In genomic region chr14:96486705-96487104, GRCh38 we compare ENCODE assay signal across 22 cellular contexts. TPM values are rescaled to one million over a fixed set of nuclear protein-coding genes. Genes with fewer than 3 reads are reported as not detected.
A peak's percentile ranks its signal among the peaks of the same experiment; 100 is the strongest.
DNase-seq lines count a peak whose midpoint lies in the region; ATAC-seq and TF ChIP-seq lines count a peak whose summit lies in the region.
"Had no signal": no experiment of that assay in that cellular context is flagged by ENCODE, and none has a peak within 500 bp of the region (broad histone marks: within the 10 kb centered on the region; RNA-seq: fewer than 3 reads in every experiment).

No MANE protein-coding gene starts in this region.

- no peaks in the 10 kb centered on the region for H3K36me3 Mint-ChIP-seq in activated CD4-positive, alpha-beta memory T cell treated with anti-CD3 and anti-CD28 coated beads for 36 hours

- peaks cover 6 to 38% (median 30%) of the 10 kb centered on the region in 10 experiments for H3K4me1 ChIP-seq in BLaER1 treated with 17β-estradiol and CSF1 and Interleukin-3, amounts not matched to agents 10 nM and 100 nM
- no peaks in the 10 kb centered on the region for H3K4me1 ChIP-seq in lower lobe of right lung
- H3K4me1 ChIP-seq: A549, vagina had no signal

- peak overlapping the region in 4 of 11 experiments; percentile 12 to 51 (median 45); a peak in 8 of 22 replicates for H3K9ac ChIP-seq in BLaER1 treated with 17β-estradiol and CSF1 and Interleukin-3, amounts not matched to agents 10 nM and 100 nM

- DNase-seq in retina (no peak), lower lobe of right lung (no peak)
- DNase-seq in activated CD4-positive, alpha-beta memory T cell treated with anti-CD3 and anti-CD28 coated beads for 36 hours = no peak
- DNase-seq: activated CD4-positive, alpha-beta T cell treated with anti-CD3 and anti-CD28 coated beads for 1 hour; activated CD8-positive, alpha-beta memory T cell treated with anti-CD3 and anti-CD28 coated beads, Interleukin-2, amount 50 U/mL, for 4 hours; activated gamma-delta T cell treated with Interleukin-2 at 50 U/mL for 16 hours; anterior cingulate cortex; CD4-positive, alpha-beta T cell; DND-41; hypothalamus; NCI-H2171; nephron progenitor cell; NK-92 treated with Interleukin-12 subunit alpha and Interleukin-12 subunit beta, amount 100 ng/mL, for 24 hours; SHP77 had no signal

- peaks cover 15% of the 10 kb centered on the region for H3K27me3 Mint-ChIP-seq in activated CD4-positive, alpha-beta memory T cell treated with anti-CD3 and anti-CD28 coated beads for 36 hours

- no peak overlapping the region for H3K4me3 Mint-ChIP-seq in activated CD4-positive, alpha-beta memory T cell treated with anti-CD3 and anti-CD28 coated beads for 36 hours
- H3K4me3 Mint-ChIP-seq: CD4-positive, alpha-beta T cell; nephron progenitor cell; T-helper 2 cell treated with Interferon-gamma antibody and Interleukin-4, amounts not matched to agents 5 μg/mL and 100 μg/mL, for 36 hours had no signal

- TF ChIP-seq CTCF in lower lobe of right lung (IDR thresholded peaks at IDR 0.05) = no peak

- no peak overlapping the region for H3K27ac Mint-ChIP-seq in activated CD4-positive, alpha-beta memory T cell treated with anti-CD3 and anti-CD28 coated beads for 36 hours
- H3K27ac Mint-ChIP-seq: CD4-positive, alpha-beta T cell; nephron progenitor cell; T-helper 2 cell treated with Interferon-gamma antibody and Interleukin-4, amounts not matched to agents 5 μg/mL and 100 μg/mL, for 36 hours had no signal

- no peaks in the 10 kb centered on the region for H4K20me1 ChIP-seq in BLaER1 treated with 17β-estradiol and CSF1 and Interleukin-3, amounts not matched to agents 10 nM and 100 nM

- POLR2A ChIA-PET in activated CD4-positive, alpha-beta memory T cell treated with anti-CD3 and anti-CD28 coated beads for 36 hours (lab: Charles Lee) = no interaction called here

- ATAC-seq in GM19351 (IDR thresholded peaks at IDR 0.05; ENCODE audit: unreplicated experiment) (peak; percentile 77), HG02759 (IDR thresholded peaks at IDR 0.05; ENCODE audit: unreplicated experiment) (peak; percentile 52), HG03571 (IDR thresholded peaks at IDR 0.05; ENCODE audit: unreplicated experiment) (peak; percentile 59), GM19452 (IDR thresholded peaks at IDR 0.05; ENCODE audit: unreplicated experiment) (no peak), lower lobe of right lung (no peak)
- ATAC-seq: A549 had no signal

- intact Hi-C loops in activated CD4-positive, alpha-beta memory T cell treated with anti-CD3 and anti-CD28 coated beads for 36 hours (cut with micrococcal nuclease) = no loop called here
- intact Hi-C loops in lower lobe of right lung (cut with DNase I) = no loop called here

- H3K9me3 ChIP-seq in BLaER1 treated with 17β-estradiol and CSF1 and Interleukin-3, amounts not matched to agents 10 nM and 100 nM (replicated peaks in 1 of 11) = peaks cover 0 to 15% (median 7%) of the 10 kb centered on the region in 11 experiments; a peak in 8 of 22 replicates
- H3K9me3 ChIP-seq in lower lobe of right lung = no peaks in the 10 kb centered on the region
- H3K9me3 ChIP-seq: A549, vagina had no signal

- H3K9me3 Mint-ChIP-seq in activated CD4-positive, alpha-beta memory T cell treated with anti-CD3 and anti-CD28 coated beads for 36 hours = no peaks in the 10 kb centered on the region
- H3K9me3 Mint-ChIP-seq: CD4-positive, alpha-beta T cell; nephron progenitor cell; T-helper 2 cell treated with Interferon-gamma antibody and Interleukin-4, amounts not matched to agents 5 μg/mL and 100 μg/mL, for 36 hours had no signal

- no peaks in the 10 kb centered on the region for H3K4me1 Mint-ChIP-seq in activated CD4-positive, alpha-beta memory T cell treated with anti-CD3 and anti-CD28 coated beads for 36 hours (ENCODE audit: low read depth)
- H3K4me1 Mint-ChIP-seq: nephron progenitor cell had no signal

- peak overlapping the region in 3 of 10 experiments; percentile 23 to 45 (median 35); a peak in 4 of 20 replicates for H3K4me3 ChIP-seq in BLaER1 treated with 17β-estradiol and CSF1 and Interleukin-3, amounts not matched to agents 10 nM and 100 nM
- no peak overlapping the region for H3K4me3 ChIP-seq in lower lobe of right lung
- H3K4me3 ChIP-seq: A549, vagina had no signal

- CTCF ChIA-PET in activated CD4-positive, alpha-beta memory T cell treated with anti-CD3 and anti-CD28 coated beads for 36 hours (lab: Charles Lee) = no interaction called here

- H3K27me3 ChIP-seq in BLaER1 treated with 17β-estradiol and CSF1 and Interleukin-3, amounts not matched to agents 10 nM and 100 nM = no peaks in the 10 kb centered on the region
- no peaks in the 10 kb centered on the region for H3K27me3 ChIP-seq in lower lobe of right lung (ENCODE audit: low read depth)
- H3K27me3 ChIP-seq: vagina had no signal

- H3K36me3 ChIP-seq in BLaER1 treated with 17β-estradiol and CSF1 and Interleukin-3, amounts not matched to agents 10 nM and 100 nM = no peaks in the 10 kb centered on the region
- no peaks in the 10 kb centered on the region for H3K36me3 ChIP-seq in lower lobe of right lung
- H3K36me3 ChIP-seq: vagina had no signal

- peak overlapping the region; percentile 10 to 80 (median 74); a peak in 21 of 22 replicates for H3K4me2 ChIP-seq in BLaER1 treated with 17β-estradiol and CSF1 and Interleukin-3, amounts not matched to agents 10 nM and 100 nM
- H3K4me2 ChIP-seq: A549 had no signal

- H3K27ac ChIP-seq in BLaER1 treated with 17β-estradiol and CSF1 and Interleukin-3, amounts not matched to agents 10 nM and 100 nM = peak overlapping the region in 9 of 11 experiments; percentile 10 to 72 (median 50); a peak in 12 of 22 replicates
- no peak overlapping the region for H3K27ac ChIP-seq in lower lobe of right lung
- H3K27ac ChIP-seq: A549, vagina had no signal

RNA-seq across cellular contexts. Expression of gene PAPOLA, which starts 15.5 kb away (rescaled TPM):
- 100 to 1,000 TPM; 161 to 173 TPM for total RNA-seq in activated CD4-positive, alpha-beta memory T cell treated with anti-CD3 and anti-CD28 coated beads for 36 hours
- total RNA-seq in lower lobe of right lung = 190 TPM

Comparison
In these comparisons a context has a peak if more than half of its experiments do, and no peak if none do; other contexts are left out.
1. ATAC-seq: peak in GM19351 (single experiment), HG02759 (single experiment) and HG03571 (single experiment); none in GM19452 (single experiment) and lower lobe of right lung (0 of 2).